18 cellular contexts compared by ENCODE assay signal in genomic region chr2:8566788-8567468, GRCh38.
DNase-seq lines count a peak whose midpoint lies in the region; ATAC-seq, FAIRE-seq and TF ChIP-seq lines count a peak whose summit lies in the region.
"Had no signal": no experiment of that assay in that cellular context is flagged by ENCODE, and none has a peak within 500 bp of the region (broad histone marks: within the 10 kb centered on the region; RNA-seq: fewer than 3 reads in every experiment).

No MANE protein-coding gene starts in this region.

- no peak for TF ChIP-seq POLR2A in HepG2 (IDR thresholded peaks at IDR 0.05; ENCODE audit: insufficient read depth in 1 of 2, low read depth in 2 of 2, low read length in 2 of 2)
- no peak for TF ChIP-seq POLR2A in right lobe of liver (IDR thresholded peaks at IDR 0.05)
- TF ChIP-seq POLR2A in thyroid gland (IDR thresholded peaks at IDR 0.05): peak in 1 of 2 donors; percentile 67
- TF ChIP-seq POLR2A in gastroesophageal sphincter (IDR thresholded peaks at IDR 0.05): no peak

- TF ChIP-seq RAD21 in HepG2 (CRISPR knock-in tag; IDR thresholded peaks at IDR 0.05): no peak

- POLR2A ChIA-PET in HepG2 (lab: Yijun Ruan, JAX): no interaction called here

- in situ Hi-C loops in HepG2 (cut with HindIII; ENCODE audit: extremely low pct_ligation_motif_present, low pct_unique_long_range_greater_than_20kb): no loop called here

- peaks cover 4 to 20% of the 10 kb centered on the region in 2 experiments; a peak in 4 of 5 replicates for H3K27me3 ChIP-seq in HepG2 (ENCODE audit: control insufficient read depth in 1 of 2, insufficient read depth in 2 of 2, low read length in 2 of 2)
- H3K27me3 ChIP-seq in right lobe of liver: no peaks in the 10 kb centered on the region
- no peaks in the 10 kb centered on the region for H3K27me3 ChIP-seq in thyroid gland
- H3K27me3 ChIP-seq in gastroesophageal sphincter: no peaks in the 10 kb centered on the region
- H3K27me3 ChIP-seq: dorsolateral prefrontal cortex, esophagus squamous epithelium, Peyer's patch had no signal

- TF ChIP-seq EP300 in HepG2 (IDR thresholded peaks at IDR 0.05; ENCODE audit: low read depth in 2 of 2, low read length in 2 of 2): no peak
- no peak for TF ChIP-seq EP300 in HepG2 (CRISPR knock-in tag; IDR thresholded peaks at IDR 0.05; ENCODE audit: borderline replicate concordance)
- TF ChIP-seq EP300 in gastroesophageal sphincter (IDR thresholded peaks at IDR 0.05): no peak

- H2AFZ ChIP-seq in HepG2 (ENCODE audit: low read length): no peak overlapping the region

- ATAC-seq in HepG2 (no peak), right lobe of liver (no peak), left ventricle myocardium superior (peak; percentile 95), gastroesophageal sphincter (no peak)
- ATAC-seq: T-cell had no signal

- FAIRE-seq in HepG2 (lab: Jason Lieb, UNC): no peak
- FAIRE-seq: astrocyte had no signal

- H3K79me2 ChIP-seq in HepG2 (ENCODE audit: insufficient read depth, low read length): no peaks in the 10 kb centered on the region

- BruUV-seq in HepG2 (replicated peaks; lab: Mats Ljungman, UMichigan): no TSS peak

- intact Hi-C loops in HepG2 (cut with micrococcal nuclease; ENCODE audit: unreplicated experiment) (no loop called here), right lobe of liver (cut with DNase I) (no loop called here), left ventricle myocardium superior (cut with micrococcal nuclease) (no loop called here), thyroid gland (cut with DNase I) (no loop called here)

- CTCF ChIA-PET in HepG2 (lab: Yijun Ruan, JAX; ENCODE audit: low intra/inter-chr PET ratio, low total read pairs): no interaction called here

- peaks cover 10% of the 10 kb centered on the region for H3K4me1 ChIP-seq in HepG2 (ENCODE audit: insufficient read depth, low read length)
- H3K4me1 ChIP-seq in right lobe of liver: no peaks in the 10 kb centered on the region
- H3K4me1 ChIP-seq in thyroid gland: peaks cover 37 to 38% of the 10 kb centered on the region in 2 donors
- no peaks in the 10 kb centered on the region for H3K4me1 ChIP-seq in gastroesophageal sphincter
- H3K4me1 ChIP-seq: esophagus squamous epithelium, HAP-1, Peyer's patch had no signal

- no peak for TF ChIP-seq CTCF in HepG2 (CRISPR knock-in tag; IDR thresholded peaks at IDR 0.05)
- TF ChIP-seq CTCF in right lobe of liver (IDR thresholded peaks at IDR 0.05): no peak
- TF ChIP-seq CTCF in thyroid gland (IDR thresholded peaks at IDR 0.05): no peak
- TF ChIP-seq CTCF in gastroesophageal sphincter (IDR thresholded peaks at IDR 0.05): no peak

- H3K9me3 ChIP-seq in HepG2 (ENCODE audit: low read length): no peaks in the 10 kb centered on the region
- H3K9me3 ChIP-seq in right lobe of liver: no peaks in the 10 kb centered on the region
- no peaks in the 10 kb centered on the region for H3K9me3 ChIP-seq in thyroid gland
- no peaks in the 10 kb centered on the region for H3K9me3 ChIP-seq in gastroesophageal sphincter
- H3K9me3 ChIP-seq: esophagus squamous epithelium, HAP-1, Peyer's patch had no signal

- no peaks in the 10 kb centered on the region for H4K20me1 ChIP-seq in HepG2 (ENCODE audit: insufficient read depth, low read length)

- 62% methylated on average over 13 of the region's 13 CpGs for WGBS in HepG2 (ENCODE audit: low lambda C conversion rate)
- 89% methylated on average over 9 of the region's 13 CpGs for WGBS in right lobe of liver (ENCODE audit: insufficient coverage, low coverage, low lambda C conversion rate, missing lambda C conversion rate)
- 55 to 65% methylated on average over 13 of the region's 13 CpGs for WGBS in thyroid gland, 2 donors
- WGBS in gastroesophageal sphincter (ENCODE audit: low coverage in 1 of 2), 2 donors: 96% methylated on average over 7 of the region's 13 CpGs; no CpG with 5 or more reads in 1 of the 2 donors

- H3K36me3 ChIP-seq in HepG2 (replicated peaks in 1 of 2; ENCODE audit: control insufficient read depth in 1 of 2, insufficient read depth in 2 of 2, low read length in 2 of 2) (no peaks in the 10 kb centered on the region), right lobe of liver (no peaks in the 10 kb centered on the region), thyroid gland (no peaks in the 10 kb centered on the region), gastroesophageal sphincter (no peaks in the 10 kb centered on the region)
- H3K36me3 ChIP-seq: esophagus squamous epithelium, HAP-1, Peyer's patch had no signal

- H3K9ac ChIP-seq in HepG2 (ENCODE audit: insufficient read depth, low read depth, low read length): no peak overlapping the region
- H3K9ac ChIP-seq: KMS-11 had no signal

- DNase-seq in HepG2 (ENCODE audit: low spot score) (no peak), right lobe of liver (no peak), NCI-H524 treated with DMSO at 0.1 percent for 48 hours (lab: John Stamatoyannopoulos, UW) (peak; percentile 23), left ventricle myocardium superior (peak; percentile 58), thyroid gland (peak; percentile 91), SHP77 (lab: John Stamatoyannopoulos, UW) (no peak), occipital lobe (lab: John Stamatoyannopoulos, UW) (no peak)
- DNase-seq: activated CD4-positive, alpha-beta T cell treated with anti-CD3 and anti-CD28 coated beads, Interleukin-2, amount 50 U/mL, for 1 hour; esophagus squamous epithelium; NCI-H226; stimulated activated CD4-positive, alpha-beta T cell treated with anti-CD3 and anti-CD28 coated beads, Interleukin-15, amount 100 ng/mL, for 24 hours had no signal

- H3K27ac ChIP-seq in HepG2 (ENCODE audit: extremely low read length, insufficient read depth, low read length) (no peak overlapping the region), right lobe of liver (no peak overlapping the region), thyroid gland (peak overlapping the region; percentile 82 to 89 (median 84)), gastroesophageal sphincter (no peak overlapping the region)
- H3K27ac ChIP-seq: esophagus squamous epithelium, KMS-11, Peyer's patch had no signal

- H3K4me2 ChIP-seq in HepG2 (ENCODE audit: low read depth, low read length): no peak overlapping the region
- H3K4me2 ChIP-seq: KMS-11 had no signal

- H3K4me3 ChIP-seq in HepG2 (replicated peaks in 1 of 3; ENCODE audit: insufficient read depth in 1 of 3, low read depth in 2 of 3, low read length in 3 of 3) (no peak overlapping the region), right lobe of liver (no peak overlapping the region), thyroid gland (replicated peaks in 1 of 3) (no peak overlapping the region), gastroesophageal sphincter (no peak overlapping the region)
- H3K4me3 ChIP-seq: dorsolateral prefrontal cortex, esophagus squamous epithelium, HAP-1, Peyer's patch had no signal

TF ChIP-seq in HepG2, 621 proteins besides CTCF, POLR2A, EP300 and RAD21:
- peak; percentile 61; the same call in 1 of the 2 replicates for TF ChIP-seq RFX1 (IDR thresholded peaks at IDR 0.05)
- no peak for TF ChIP-seq CSRNP1 (CRISPR knock-in tag; IDR thresholded peaks at IDR 0.05)
TF ChIP-seq in HepG2: peak in this region for 1.

Comparison
In these comparisons a context has a peak if more than half of its experiments do, and no peak if none do; other contexts are left out.
1. DNase-seq: peak in NCI-H524 treated with DMSO at 0.1 percent for 48 hours (single experiment), left ventricle myocardium superior (single experiment) and thyroid gland (2 of 2); none in HepG2 (single experiment), right lobe of liver (0 of 3), SHP77 (0 of 2) and occipital lobe (single experiment).
2. H3K27ac ChIP-seq: peak in thyroid gland (3 of 3); none in HepG2 (single experiment), right lobe of liver (0 of 3) and gastroesophageal sphincter (0 of 4).